12 cellular contexts compared by ENCODE assay signal in the genomic region with DNA sequence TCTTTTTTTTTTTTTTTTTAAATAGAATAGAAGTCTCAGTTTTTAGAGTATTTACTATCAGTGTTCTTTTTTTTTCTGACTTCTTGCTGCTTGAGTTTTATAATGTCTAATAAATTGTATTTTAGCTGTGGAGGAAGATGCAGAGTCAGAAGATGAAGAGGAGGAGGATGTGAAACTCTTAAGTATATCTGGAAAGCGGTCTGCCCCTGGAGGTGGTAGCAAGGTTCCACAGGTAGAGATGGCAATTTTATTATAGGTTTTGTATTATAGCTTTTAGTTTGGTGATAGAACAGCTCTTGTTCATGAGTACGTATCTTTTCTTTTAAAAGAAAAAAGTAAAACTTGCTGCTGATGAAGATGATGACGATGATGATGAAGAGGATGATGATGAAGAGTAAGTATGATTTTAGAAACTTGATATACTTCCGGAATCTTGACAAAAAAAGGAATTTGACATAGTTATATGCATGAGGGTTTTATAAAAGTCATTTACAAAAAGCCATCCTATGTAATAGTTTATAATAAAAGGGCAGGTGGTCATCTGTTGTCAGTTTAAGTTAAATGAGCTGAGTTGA. TPM values are rescaled to one million over a fixed set of nuclear protein-coding genes. Genes with fewer than 3 reads are reported as not detected.
DNase-seq lines count a peak whose midpoint lies in the region; ATAC-seq and TF ChIP-seq lines count a peak whose summit lies in the region.
"Had no signal": no experiment of that assay in that cellular context is flagged by ENCODE, and none has a peak within 500 bp of the region (broad histone marks: within the 10 kb centered on the region; RNA-seq: fewer than 3 reads in every experiment).

No MANE protein-coding gene starts in this region.

- TF ChIP-seq POLR2A in breast epithelium (IDR thresholded peaks at IDR 0.05) (no peak), spleen (IDR thresholded peaks at IDR 0.05) (no peak)

- H3K9me3 Mint-ChIP-seq in MCF 10A (ENCODE audit: unreplicated experiment) (no peaks in the 10 kb centered on the region), chondrocyte (ENCODE audit: low read depth) (no peaks in the 10 kb centered on the region)
- no peaks in the 10 kb centered on the region for H3K9me3 Mint-ChIP-seq in stimulated activated naive CD8-positive, alpha-beta T cell treated with anti-CD3 and anti-CD28 coated beads, Interleukin-15, amount 100 ng/mL, for 72 hours

- H3K4me3 ChIP-seq in breast epithelium (no peak overlapping the region), PC-9 (no peak overlapping the region), spleen (no peak overlapping the region)
- H3K4me3 ChIP-seq: cardiac muscle cell, gastrocnemius medialis, tibial nerve had no signal

- H3K27me3 Mint-ChIP-seq in MCF 10A (ENCODE audit: insufficient read depth, unreplicated experiment) (no peaks in the 10 kb centered on the region), chondrocyte (ENCODE audit: low read depth) (no peaks in the 10 kb centered on the region)
- H3K27me3 Mint-ChIP-seq in stimulated activated naive CD8-positive, alpha-beta T cell treated with anti-CD3 and anti-CD28 coated beads, Interleukin-15, amount 100 ng/mL, for 72 hours = no peaks in the 10 kb centered on the region

- no peak for ATAC-seq in stimulated activated naive CD8-positive, alpha-beta T cell treated with anti-CD3 and anti-CD28 coated beads, Interleukin-15, amount 100 ng/mL, for 72 hours
- ATAC-seq: gastrocnemius medialis had no signal

- peak overlapping the region; percentile 93; the same call in 1 of the 2 replicates for H3K4me2 ChIP-seq in PC-9

- peaks cover 62% of the 10 kb centered on the region for H3K4me1 Mint-ChIP-seq in MCF 10A (ENCODE audit: insufficient read depth, unreplicated experiment)
- H3K4me1 Mint-ChIP-seq in chondrocyte (ENCODE audit: low read depth) = peaks cover 61% of the 10 kb centered on the region
- H3K4me1 Mint-ChIP-seq in stimulated activated naive CD8-positive, alpha-beta T cell treated with anti-CD3 and anti-CD28 coated beads, Interleukin-15, amount 100 ng/mL, for 72 hours = peaks cover 88% of the 10 kb centered on the region

- 76 to 86% (median 83%) methylated on average over 4 of the region's 4 CpGs for WGBS in spleen, 5 donors

- H3F3A ChIP-seq in PC-9 (ENCODE audit: insufficient read depth, low read depth) = peaks cover 93% of the 10 kb centered on the region

- BruUV-seq in MCF 10A (replicated peaks; lab: Mats Ljungman, UMichigan) (no TSS peak), PC-9 (replicated peaks; lab: Mats Ljungman, UMichigan) (no TSS peak)

- H3K4me1 ChIP-seq in breast epithelium (no peaks in the 10 kb centered on the region), PC-9 (replicated peaks; ENCODE audit: insufficient read depth) (peaks cover 42% of the 10 kb centered on the region), spleen (peaks cover 29 to 83% (median 51%) of the 10 kb centered on the region in 6 donors)

- no peak overlapping the region for H3K27ac Mint-ChIP-seq in MCF 10A (ENCODE audit: low read depth, unreplicated experiment)
- peak overlapping the region; percentile 42 for H3K27ac Mint-ChIP-seq in chondrocyte (ENCODE audit: unreplicated experiment)
- H3K27ac Mint-ChIP-seq in stimulated activated naive CD8-positive, alpha-beta T cell treated with anti-CD3 and anti-CD28 coated beads, Interleukin-15, amount 100 ng/mL, for 72 hours = peak overlapping the region; percentile 73 to 95

- H3K27ac ChIP-seq in breast epithelium = no peak overlapping the region
- H3K27ac ChIP-seq in PC-9 = no peak overlapping the region
- no peak overlapping the region for H3K27ac ChIP-seq in spleen
- H3K27ac ChIP-seq: cardiac muscle cell, gastrocnemius medialis, tibial nerve had no signal

- H3K27me3 ChIP-seq in breast epithelium (no peaks in the 10 kb centered on the region), PC-9 (ENCODE audit: insufficient read depth, low read depth) (no peaks in the 10 kb centered on the region), spleen (replicated peaks in 1 of 7) (no peaks in the 10 kb centered on the region)
- H3K27me3 ChIP-seq: cardiac muscle cell, gastrocnemius medialis, tibial nerve had no signal

- CTCF ChIA-PET in MCF 10A (lab: Yijun Ruan, JAX) (interaction anchor here (0.6 to 4.7 kb wide), 8 partner anchors 13 to 649 kb away, joined by 3 to 20 read pairs (median 4); no protein-coding TSS in a partner anchor), PC-9 (lab: Charles Lee) (no interaction called here)

- H3K9me2 ChIP-seq in PC-9 (ENCODE audit: insufficient read depth) = no peaks in the 10 kb centered on the region

- H3K36me3 Mint-ChIP-seq in MCF 10A (ENCODE audit: insufficient read depth, unreplicated experiment) (peaks cover 100% of the 10 kb centered on the region), chondrocyte (ENCODE audit: low read depth) (peaks cover 36% of the 10 kb centered on the region)

- peaks cover 100% of the 10 kb centered on the region for H3K79me2 ChIP-seq in PC-9 (ENCODE audit: low read depth)

- TF ChIP-seq CTCF in MCF 10A (IDR thresholded peaks at IDR 0.05; ENCODE audit: unreplicated experiment) (peak; percentile 5), breast epithelium (IDR thresholded peaks at IDR 0.05) (no peak), PC-9 (conservative IDR thresholded peaks at IDR 0.05) (no peak), chondrocyte (IDR thresholded peaks at IDR 0.05) (no peak), spleen (IDR thresholded peaks at IDR 0.05 in 8 of 11, conservative IDR thresholded peaks at IDR 0.05 in 3 of 11) (no peak)

- H3K4me3 Mint-ChIP-seq in MCF 10A (ENCODE audit: unreplicated experiment) = peak overlapping the region; percentile 99
- H3K4me3 Mint-ChIP-seq in chondrocyte (ENCODE audit: unreplicated experiment) = no peak overlapping the region
- peak overlapping the region; percentile 62 to 73 for H3K4me3 Mint-ChIP-seq in stimulated activated naive CD8-positive, alpha-beta T cell treated with anti-CD3 and anti-CD28 coated beads, Interleukin-15, amount 100 ng/mL, for 72 hours

- peaks cover 98% of the 10 kb centered on the region for H4K20me1 ChIP-seq in PC-9 (ENCODE audit: insufficient read depth)

- POLR2A ChIA-PET in MCF 10A (lab: Yijun Ruan, JAX) = interaction anchor here (0.8 to 3.6 kb wide), 5 partner anchors 13 to 614 kb away, joined by 3 to 15 read pairs (median 5); partner anchors contain the start of gene FBXW11
- POLR2A ChIA-PET in PC-9 (lab: Charles Lee; ENCODE audit: unreplicated experiment) = interaction anchor here (0.7 kb wide), 2 partner anchors 15 to 814 kb away, joined by 4 to 14 read pairs; no protein-coding TSS in a partner anchor

- DNase-seq in MCF 10A (ENCODE audit: unreplicated experiment) (no peak), breast epithelium (ENCODE audit: low spot score in 2 of 2) (no peak), PC-9 (no peak), chondrocyte (ENCODE audit: low spot score) (no peak), germinal center (ENCODE audit: low spot score) (no peak), superior temporal gyrus (ENCODE audit: extremely low spot score) (no peak), spleen (no peak)
- no peak for DNase-seq in stimulated activated naive CD8-positive, alpha-beta T cell treated with anti-CD3 and anti-CD28 coated beads, Interleukin-15, amount 100 ng/mL, for 72 hours
- DNase-seq: gastrocnemius medialis, islet precursor cell had no signal

- H3K9me3 ChIP-seq in breast epithelium (no peaks in the 10 kb centered on the region), PC-9 (ENCODE audit: insufficient read depth, low read depth) (no peaks in the 10 kb centered on the region), spleen (no peaks in the 10 kb centered on the region)
- H3K9me3 ChIP-seq: gastrocnemius medialis, tibial nerve had no signal

- intact Hi-C loops in MCF 10A (cut with micrococcal nuclease) = no loop called here
- intact Hi-C loops in breast epithelium (cut with DNase I; ENCODE audit: low total_unique reads) = no loop called here
- intact Hi-C loops in PC-9 (cut with micrococcal nuclease; ENCODE audit: unreplicated experiment) = no loop called here
- intact Hi-C loops in spleen (cut with DNase I; ENCODE audit: low total_unique reads) = no loop called here

- no peaks in the 10 kb centered on the region for H3K36me3 ChIP-seq in breast epithelium
- H3K36me3 ChIP-seq in PC-9 (ENCODE audit: low read depth) = peaks cover 81% of the 10 kb centered on the region
- H3K36me3 ChIP-seq in spleen = peaks cover 0 to 75% (median 62%) of the 10 kb centered on the region in 6 donors

- no peak overlapping the region for H2AFZ ChIP-seq in PC-9

RNA-seq across cellular contexts. Expression of gene NPM1, which starts 5.0 kb away (rescaled TPM):
- total RNA-seq in MCF 10A (2022) (3,249 and 4,548 TPM in 2 replicates), breast epithelium (100 to 1,000 TPM; 582 to 739 (median 669) TPM), PC-9 (2021) (2,285 and 2,364 TPM in 2 replicates), chondrocyte (774 to 814 TPM (median 795 TPM) in 3 replicates), spleen (100 to 1,000 TPM; 441 to 681 (median 572) TPM)
- 1,000 to 10,000 TPM; 1,521 to 2,472 (median 2,090) TPM for polyA plus RNA-seq in spleen

RNA-seq across cellular contexts. Expression of gene FGF18, which starts 26.8 kb away (rescaled TPM):
- total RNA-seq in MCF 10A (2022) (not detected in 2 replicates), breast epithelium (1 to 10 TPM in 1 of 3 donors, under 1 TPM in 2; 0.16 to 1.6 (median 0.33) TPM), PC-9 (2021) (0.52 and 1.1 TPM in 2 replicates), chondrocyte (1.7 to 18.1 TPM (median 2.1 TPM) in 3 replicates), spleen (under 1 TPM in 6 of 7 donors, not detected in 1; 0.22 to 0.74 (median 0.33) TPM)
- under 1 TPM; 0.32 to 0.74 (median 0.33) TPM for polyA plus RNA-seq in spleen
